Comparison of ENCODE assay signal across 14 cellular contexts in the genomic region with DNA sequence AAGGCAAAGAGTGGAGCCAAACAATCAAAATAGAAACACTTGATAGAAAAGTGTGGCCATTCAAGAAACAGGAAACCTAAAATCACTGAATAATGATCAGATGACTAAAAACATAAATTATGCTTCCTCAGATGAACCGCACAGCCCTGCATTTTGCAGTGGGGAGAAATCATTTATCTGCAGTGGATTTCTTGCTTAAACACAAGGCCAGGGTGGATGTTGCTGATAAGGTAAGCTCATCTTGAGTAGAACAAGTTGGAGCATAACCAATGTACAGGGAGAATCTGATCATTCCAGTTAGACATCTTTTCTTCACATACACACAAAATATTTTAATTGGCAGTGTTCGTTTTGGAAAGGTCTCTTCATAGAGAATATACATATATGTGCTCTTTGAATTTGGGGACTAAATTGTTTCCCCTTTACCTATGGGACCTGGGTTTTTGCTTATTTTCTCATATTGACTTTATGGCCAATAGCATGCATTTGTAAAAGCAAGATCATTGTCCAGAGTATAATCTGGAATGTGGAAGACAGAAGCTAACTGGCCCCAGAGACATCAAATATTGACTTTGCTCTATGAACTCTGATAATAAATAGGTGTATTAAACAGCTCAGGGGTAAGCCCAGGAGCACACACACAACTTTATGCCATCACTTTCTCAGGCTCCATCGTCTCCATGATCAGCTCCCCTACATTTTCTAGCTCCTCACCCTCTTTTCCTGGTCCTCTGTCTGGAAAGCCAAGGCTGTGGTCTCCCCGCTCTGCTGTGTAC. TPM values are rescaled to one million over a fixed set of nuclear protein-coding genes. Genes with fewer than 3 reads are reported as not detected.
"Had no signal": no experiment of that assay in that cellular context is flagged by ENCODE, and none has a peak within 500 bp of the region (broad histone marks: within the 10 kb centered on the region; RNA-seq: fewer than 3 reads in every experiment).

No MANE protein-coding gene starts in this region.

- H3K27ac ChIP-seq: cardiac muscle cell, heart left ventricle, lower lobe of right lung, upper lobe of left lung had no signal

- ATAC-seq: activated CD4-positive, alpha-beta T cell treated with anti-CD3 and anti-CD28 coated beads for 36 hours; activated CD8-positive, alpha-beta T cell treated with anti-CD3 and anti-CD28 coated beads for 36 hours; heart left ventricle; lower lobe of right lung; sciatic nerve had no signal

- H3K9me3 ChIP-seq: heart left ventricle, lower lobe of right lung, upper lobe of left lung had no signal

- H3K36me3 ChIP-seq: cardiac muscle cell, heart left ventricle, lower lobe of right lung, upper lobe of left lung had no signal

- H3K4me3 ChIP-seq: cardiac muscle cell, heart left ventricle, lower lobe of right lung, upper lobe of left lung had no signal

- DNase-seq: activated CD4-positive, alpha-beta T cell treated with anti-CD3 and anti-CD28 coated beads for 36 hours; activated CD8-positive, alpha-beta memory T cell treated with anti-CD3 and anti-CD28 coated beads, Interleukin-2, amount 50 U/mL, for 4 hours; activated CD8-positive, alpha-beta T cell treated with anti-CD3 and anti-CD28 coated beads for 36 hours; activated naive CD8-positive, alpha-beta T cell treated with anti-CD3 and anti-CD28 coated beads, Interleukin-2, amount 10 ng/mL, durations not matched to agents 7 days and 5 days; heart left ventricle; kidney glomerular epithelial cell; lower lobe of right lung; naive B cell; stimulated activated CD4-positive, alpha-beta T cell treated with anti-CD3 and anti-CD28 coated beads, Interleukin-2, amount 100 ng/mL, for 24 hours; stimulated activated naive CD4-positive, alpha-beta T cell; substantia nigra; upper lobe of left lung had no signal

- H3K27me3 ChIP-seq: heart left ventricle, upper lobe of left lung had no signal

RNA-seq across cellular contexts. Expression of gene ANKDD1B, which starts 9.1 kb away (rescaled TPM):
- total RNA-seq: activated CD8-positive, alpha-beta T cell treated with anti-CD3 and anti-CD28 coated beads for 36 hours had no signal
- polyA plus RNA-seq: cardiac muscle cell had no signal
